1 cellular context compared by ENCODE assay signal in the genomic region with DNA sequence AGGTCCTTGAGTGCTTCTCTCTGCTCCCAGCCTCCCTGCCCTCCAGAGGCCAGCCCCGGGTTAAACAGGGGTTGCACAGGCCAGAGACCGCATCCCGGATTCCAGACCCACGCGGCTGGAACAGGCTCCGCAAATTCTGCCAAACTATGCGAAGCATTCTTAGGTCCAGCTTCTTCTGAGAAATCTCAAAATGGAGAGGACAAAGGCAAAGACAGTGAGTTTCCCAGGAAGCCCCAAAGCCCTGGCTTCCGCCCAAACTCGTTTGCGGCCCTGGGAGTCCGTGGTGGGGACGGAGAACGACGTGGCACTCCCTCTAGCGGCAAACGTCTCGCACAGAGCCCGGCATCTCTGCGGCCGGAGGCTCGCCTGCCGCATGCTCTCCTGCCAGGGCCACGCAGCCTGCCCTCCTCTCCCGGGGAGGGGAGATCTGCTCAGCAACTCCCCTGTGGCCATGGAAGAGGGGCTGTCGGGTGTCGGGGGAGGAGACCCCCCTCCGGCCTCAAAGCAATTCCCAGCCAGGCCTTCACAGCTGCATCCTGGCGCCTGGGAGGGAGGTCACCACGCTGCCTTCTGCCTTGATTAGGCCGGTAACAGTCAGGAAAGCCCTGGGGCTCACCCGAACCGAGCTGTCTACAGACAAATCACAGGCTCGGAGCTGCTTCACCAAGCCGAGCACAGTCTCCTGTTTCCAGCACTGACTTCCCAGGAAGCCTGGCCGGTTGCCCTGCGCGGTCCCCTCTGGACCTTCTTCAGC.
TF ChIP-seq lines count a peak whose summit lies in the region.

No MANE protein-coding gene starts in this region.

TF ChIP-seq in WTC11, 78 proteins besides CTCF, POLR2A, EP300 and RAD21 (continued from another document):
- TF ChIP-seq TP53 (CRISPR knock-in tag; IDR thresholded peaks at IDR 0.05) (no peak), ZBTB21 (CRISPR knock-in tag; IDR thresholded peaks at IDR 0.05; ENCODE audit: borderline replicate concordance) (no peak), ZNF423 (CRISPR knock-in tag; IDR thresholded peaks at IDR 0.05) (0 out of 2 replicates have a peak, but pooled peaks have one; percentile 19), EMX1 (CRISPR knock-in tag; IDR thresholded peaks at IDR 0.05) (no peak), NR1H2 (CRISPR knock-in tag; IDR thresholded peaks at IDR 0.05) (no peak), ZNF138 (CRISPR knock-in tag; conservative IDR thresholded peaks at IDR 0.05) (0 out of 2 replicates have a peak, but pooled peaks have one; percentile 15), ATF1 (CRISPR knock-in tag; IDR thresholded peaks at IDR 0.05) (no peak), TCF7 (CRISPR knock-in tag; IDR thresholded peaks at IDR 0.05; ENCODE audit: low read depth) (no peak)
- TF ChIP-seq, protein P1, sequence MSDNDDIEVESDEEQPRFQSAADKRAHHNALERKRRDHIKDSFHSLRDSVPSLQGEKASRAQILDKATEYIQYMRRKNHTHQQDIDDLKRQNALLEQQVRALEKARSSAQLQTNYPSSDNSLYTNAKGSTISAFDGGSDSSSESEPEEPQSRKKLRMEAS (CRISPR knock-in tag; IDR thresholded peaks at IDR 0.05), result peak; percentile 98
